Comparison of ENCODE assay signal across 25 cellular contexts in genomic region chr17:32285286-32285685, GRCh38. TPM values are rescaled to one million over a fixed set of nuclear protein-coding genes. Genes with fewer than 3 reads are reported as not detected.
"Had no signal": no experiment of that assay in that cellular context is flagged by ENCODE, and none has a peak within 500 bp of the region (broad histone marks: within the 10 kb centered on the region; RNA-seq: fewer than 3 reads in every experiment).

No MANE protein-coding gene starts in this region.

- H3K9me3 Mint-ChIP-seq: activated B cell treated with CpG ODN at 0.5 μM for 24 hours; activated CD8-positive, alpha-beta T cell treated with anti-CD3 and anti-CD28 coated beads for 36 hours; activated T-cell treated with anti-CD3 and anti-CD28 coated beads, Interleukin-2, amount 50 U/mL, for 4 hours; activated T-helper 17 cell treated with anti-CD3 and anti-CD28 coated beads, Interleukin-2, amount 50 U/mL, for 72 hours; dendritic cell treated with granulocyte-macrophage colony-stimulating factor and Interleukin-4, amounts not matched to agents 40 ng/mL and 50 ng/mL, for 4 days; immature natural killer cell; mesothelial cell of epicardium; naive B cell; stimulated activated naive B cell treated with anti-CD40 and anti-IgM and Interleukin-4, amounts not matched to agents 10 μg/mL and 1 μg/mL and 100 μg/mL, for 72 hours; T-cell had no signal

- H3K36me3 Mint-ChIP-seq: mesothelial cell of epicardium; naive B cell; stimulated activated naive B cell treated with anti-CD40 and anti-IgM and Interleukin-4, amounts not matched to agents 10 μg/mL and 1 μg/mL and 100 μg/mL, for 72 hours; T-cell had no signal

- H3K4me1 ChIP-seq: parathyroid adenoma, psoas muscle, suprapubic skin, transverse colon had no signal

- H3K9me3 ChIP-seq: psoas muscle, stomach, suprapubic skin, transverse colon had no signal

- H3K27ac Mint-ChIP-seq: activated B cell treated with CpG ODN at 0.5 μM for 24 hours; activated CD8-positive, alpha-beta T cell treated with anti-CD3 and anti-CD28 coated beads for 36 hours; activated T-helper 17 cell treated with anti-CD3 and anti-CD28 coated beads, Interleukin-2, amount 50 U/mL, for 72 hours; dendritic cell treated with granulocyte-macrophage colony-stimulating factor and Interleukin-4, amounts not matched to agents 40 ng/mL and 50 ng/mL, for 4 days; immature natural killer cell; mesothelial cell of epicardium; naive B cell; stimulated activated naive B cell treated with anti-CD40 and anti-IgM and Interleukin-4, amounts not matched to agents 10 μg/mL and 1 μg/mL and 100 μg/mL, for 72 hours; T-cell had no signal

- H3K4me2 ChIP-seq: smooth muscle cell had no signal

- ATAC-seq: activated CD8-positive, alpha-beta T cell treated with anti-CD3 and anti-CD28 coated beads for 36 hours; activated T-cell treated with anti-CD3 and anti-CD28 coated beads, Interleukin-2, amount 50 U/mL, for 4 hours; activated T-helper 17 cell treated with anti-CD3 and anti-CD28 coated beads, Interleukin-2, amount 50 U/mL, for 72 hours; psoas muscle; T-cell had no signal

- H3K27ac ChIP-seq: epithelial cell of prostate, parathyroid adenoma, psoas muscle, stomach, suprapubic skin, transverse colon had no signal

- DNase-seq: activated B cell treated with CpG ODN at 0.5 μM for 24 hours; activated CD4-positive, alpha-beta T cell treated with anti-CD3 and anti-CD28 coated beads, Interleukin-2, amount 50 U/mL, for 1 hour; activated CD8-positive, alpha-beta T cell treated with anti-CD3 and anti-CD28 coated beads for 36 hours; activated gamma-delta T cell treated with Interleukin-2 at 50 U/mL for 16 hours; activated naive CD4-positive, alpha-beta T cell treated with anti-CD3 and anti-CD28 coated beads, Interleukin-2, amount 50 U/mL, for 16 hours; activated T-cell treated with anti-CD3 and anti-CD28 coated beads, Interleukin-2, amount 50 U/mL, for 4 hours; amniotic stem cell; central memory CD4-positive, alpha-beta T cell; effector CD4-positive, alpha-beta T cell; immature natural killer cell; kidney; naive B cell; psoas muscle; stimulated activated CD4-positive, alpha-beta T cell treated with anti-CD3 and anti-CD28 coated beads, Interleukin-1b, Interleukin-23, amount 100 ng/mL, for 48 hours; stimulated activated naive B cell treated with anti-CD40 and anti-IgM and Interleukin-4, amounts not matched to agents 10 μg/mL and 1 μg/mL and 100 μg/mL, for 72 hours; stomach; T-cell; transverse colon had no signal

- H3K9ac ChIP-seq: parathyroid adenoma had no signal

- H3K36me3 ChIP-seq: stomach, suprapubic skin, transverse colon had no signal

- H3K4me3 Mint-ChIP-seq: activated B cell treated with CpG ODN at 0.5 μM for 24 hours; activated CD8-positive, alpha-beta T cell treated with anti-CD3 and anti-CD28 coated beads for 36 hours; activated T-cell treated with anti-CD3 and anti-CD28 coated beads, Interleukin-2, amount 50 U/mL, for 4 hours; activated T-helper 17 cell treated with anti-CD3 and anti-CD28 coated beads, Interleukin-2, amount 50 U/mL, for 72 hours; dendritic cell treated with granulocyte-macrophage colony-stimulating factor and Interleukin-4, amounts not matched to agents 40 ng/mL and 50 ng/mL, for 4 days; immature natural killer cell; mesothelial cell of epicardium; stimulated activated naive B cell treated with anti-CD40 and anti-IgM and Interleukin-4, amounts not matched to agents 10 μg/mL and 1 μg/mL and 100 μg/mL, for 72 hours; T-cell had no signal

- H3K4me3 ChIP-seq: psoas muscle, smooth muscle cell, stomach, suprapubic skin, transverse colon had no signal

- H3K4me1 Mint-ChIP-seq: activated T-helper 17 cell treated with anti-CD3 and anti-CD28 coated beads, Interleukin-2, amount 50 U/mL, for 72 hours; mesothelial cell of epicardium; T-cell had no signal

RNA-seq across cellular contexts. Expression of gene RHBDL3, which starts 19.7 kb away (rescaled TPM):
- total RNA-seq: smooth muscle cell had no signal
- polyA plus RNA-seq: immature natural killer cell, smooth muscle cell had no signal
